9 cellular contexts compared by ENCODE assay signal in the genomic region with DNA sequence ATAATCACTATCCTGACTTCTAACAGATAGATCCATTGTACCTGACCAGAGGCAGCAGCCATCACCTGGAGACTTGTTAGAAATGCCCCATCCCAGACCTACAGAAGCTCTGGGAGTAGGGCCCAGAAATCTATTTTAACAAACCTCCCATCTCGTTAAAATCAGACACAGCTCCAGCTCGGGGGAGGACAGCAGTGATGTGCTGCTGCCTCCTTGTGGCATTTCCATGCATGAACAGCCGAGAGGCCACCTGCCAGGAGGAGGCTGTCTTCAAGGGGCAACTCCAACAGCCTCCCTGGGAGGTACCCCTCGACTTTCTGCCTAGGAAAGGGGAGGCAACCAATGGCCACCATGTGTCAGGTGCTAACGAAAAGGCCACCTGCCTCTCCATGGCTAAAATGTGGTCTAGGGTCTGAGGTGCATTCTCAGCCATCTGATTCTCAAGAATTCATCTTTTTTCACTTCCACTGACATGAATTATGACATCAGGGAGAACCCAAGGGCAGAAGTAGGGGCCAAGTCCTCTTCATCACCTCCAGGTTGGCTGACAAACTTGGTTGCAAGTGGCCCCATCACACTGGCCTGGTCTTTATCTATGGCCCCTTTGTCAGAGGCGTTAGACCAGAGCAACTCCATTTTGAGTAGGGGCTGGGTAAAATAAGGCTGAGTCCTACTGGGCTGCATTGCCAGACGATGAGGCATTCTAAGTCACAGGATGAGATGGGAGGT. TPM values are rescaled to one million over a fixed set of nuclear protein-coding genes. Genes with fewer than 3 reads are reported as not detected.
A peak's percentile ranks its signal among the peaks of the same experiment; 100 is the strongest.
DNase-seq lines count a peak whose midpoint lies in the region; ATAC-seq and TF ChIP-seq lines count a peak whose summit lies in the region.
"Had no signal": no experiment of that assay in that cellular context is flagged by ENCODE, and none has a peak within 500 bp of the region (broad histone marks: within the 10 kb centered on the region; RNA-seq: fewer than 3 reads in every experiment).

No MANE protein-coding gene starts in this region.

- intact Hi-C loops in mucosa of descending colon (cut with DNase I, micrococcal nuclease): loop anchor here (2.0 to 5.0 kb wide), 2 partner anchors 46 to 49 kb away; no protein-coding TSS in a partner anchor

- H3K27ac Mint-ChIP-seq in activated CD8-positive, alpha-beta memory T cell treated with anti-CD3 and anti-CD28 coated beads, Interleukin-2, amount 10 ng/mL, durations not matched to agents 7 days and 5 days: no peak overlapping the region
- H3K27ac Mint-ChIP-seq in endothelial cell (ENCODE audit: unreplicated experiment): no peak overlapping the region

- ATAC-seq in activated CD8-positive, alpha-beta memory T cell treated with anti-CD3 and anti-CD28 coated beads, Interleukin-2, amount 10 ng/mL, durations not matched to agents 7 days and 5 days: peak; percentile 74
- peak; percentile 62 for ATAC-seq in mucosa of descending colon
- no peak for ATAC-seq in GM21825 (IDR thresholded peaks at IDR 0.05; ENCODE audit: unreplicated experiment)

- in situ Hi-C loops in GM13976 (cut with MboI; ENCODE audit: low sequenced_read_pairs, unreplicated experiment): no loop called here

- DNase-seq in AG08395 (ENCODE audit: low spot score) (peak; percentile 75), GM13976 (ENCODE audit: low spot score) (peak; percentile 77), NCI-H345 treated with DMSO at 0.1 percent for 48 hours (lab: John Stamatoyannopoulos, UW; ENCODE audit: unreplicated experiment) (peak; percentile 49), endothelial cell (ENCODE audit: low spot score) (peak; percentile 74), mucosa of descending colon (peak in 2 of 3 donors; percentile 72 to 76)
- DNase-seq in activated CD8-positive, alpha-beta memory T cell treated with anti-CD3 and anti-CD28 coated beads, Interleukin-2, amount 10 ng/mL, durations not matched to agents 7 days and 5 days: peak; percentile 73
- peak; percentile 25 to 64 (median 48) for DNase-seq in stimulated activated naive CD4-positive, alpha-beta T cell (lab: John Stamatoyannopoulos, UW)

- peaks cover 9% of the 10 kb centered on the region for H3K36me3 Mint-ChIP-seq in activated CD8-positive, alpha-beta memory T cell treated with anti-CD3 and anti-CD28 coated beads, Interleukin-2, amount 10 ng/mL, durations not matched to agents 7 days and 5 days
- H3K36me3 Mint-ChIP-seq in endothelial cell (ENCODE audit: low read depth, unreplicated experiment): no peaks in the 10 kb centered on the region

- no peak overlapping the region for H3K4me3 ChIP-seq in mucosa of descending colon

- CTCF ChIA-PET in activated CD8-positive, alpha-beta memory T cell treated with anti-CD3 and anti-CD28 coated beads, Interleukin-2, amount 10 ng/mL, durations not matched to agents 7 days and 5 days (lab: Charles Lee): interaction anchor here (0.7 to 4.5 kb wide), 7 partner anchors 11 to 133 kb away, joined by 3 to 76 read pairs (median 5); no protein-coding TSS in a partner anchor

- no peaks in the 10 kb centered on the region for H3K27me3 Mint-ChIP-seq in activated CD8-positive, alpha-beta memory T cell treated with anti-CD3 and anti-CD28 coated beads, Interleukin-2, amount 10 ng/mL, durations not matched to agents 7 days and 5 days
- peaks cover 9% of the 10 kb centered on the region for H3K27me3 Mint-ChIP-seq in endothelial cell (ENCODE audit: unreplicated experiment)

- no peaks in the 10 kb centered on the region for H3K4me1 ChIP-seq in mucosa of descending colon (ENCODE audit: low read depth)

- TF ChIP-seq CTCF in GM13976 (IDR thresholded peaks at IDR 0.05; ENCODE audit: borderline replicate concordance, control extremely low read depth, extremely low read depth, insufficient read depth, missing control alignments): peak; percentile 86
- TF ChIP-seq CTCF in endothelial cell (IDR thresholded peaks at IDR 0.05; ENCODE audit: unreplicated experiment): peak; percentile 55
- peak; percentile 48 for TF ChIP-seq CTCF in mucosa of descending colon (IDR thresholded peaks at IDR 0.05)

- H3K9me3 Mint-ChIP-seq in activated CD8-positive, alpha-beta memory T cell treated with anti-CD3 and anti-CD28 coated beads, Interleukin-2, amount 10 ng/mL, durations not matched to agents 7 days and 5 days (ENCODE audit: low read depth): peaks cover 7% of the 10 kb centered on the region
- no peaks in the 10 kb centered on the region for H3K9me3 Mint-ChIP-seq in endothelial cell (ENCODE audit: unreplicated experiment)

- no peaks in the 10 kb centered on the region for H3K9me3 ChIP-seq in mucosa of descending colon

- H3K36me3 ChIP-seq in mucosa of descending colon (ENCODE audit: low read depth): no peaks in the 10 kb centered on the region

- peaks cover 28% of the 10 kb centered on the region for H3K4me1 Mint-ChIP-seq in activated CD8-positive, alpha-beta memory T cell treated with anti-CD3 and anti-CD28 coated beads, Interleukin-2, amount 10 ng/mL, durations not matched to agents 7 days and 5 days
- H3K4me1 Mint-ChIP-seq in endothelial cell (ENCODE audit: unreplicated experiment): no peaks in the 10 kb centered on the region

- no peak overlapping the region for H3K4me3 Mint-ChIP-seq in activated CD8-positive, alpha-beta memory T cell treated with anti-CD3 and anti-CD28 coated beads, Interleukin-2, amount 10 ng/mL, durations not matched to agents 7 days and 5 days
- H3K4me3 Mint-ChIP-seq in endothelial cell (ENCODE audit: unreplicated experiment): no peak overlapping the region

RNA-seq across cellular contexts. Expression of a gene that starts 12.2 kb away (rescaled TPM):
- total RNA-seq in activated CD8-positive, alpha-beta memory T cell treated with anti-CD3 and anti-CD28 coated beads, Interleukin-2, amount 10 ng/mL, durations not matched to agents 7 days and 5 days: not detected
- total RNA-seq in endothelial cell (ENCODE audit: unreplicated experiment): not detected
- total RNA-seq in mucosa of descending colon: under 1 TPM; 0.17 to 0.44 (median 0.43) TPM

RNA-seq across cellular contexts. Expression of a gene that starts 18.3 kb away (rescaled TPM):
- total RNA-seq in activated CD8-positive, alpha-beta memory T cell treated with anti-CD3 and anti-CD28 coated beads, Interleukin-2, amount 10 ng/mL, durations not matched to agents 7 days and 5 days: not detected
- total RNA-seq in endothelial cell (ENCODE audit: unreplicated experiment): not detected
- 1 to 10 TPM; 1.7 to 6.3 (median 4.2) TPM for total RNA-seq in mucosa of descending colon
- total RNA-seq: skeletal muscle tissue had no signal
